8 cellular contexts compared by ENCODE assay signal in the genomic region with DNA sequence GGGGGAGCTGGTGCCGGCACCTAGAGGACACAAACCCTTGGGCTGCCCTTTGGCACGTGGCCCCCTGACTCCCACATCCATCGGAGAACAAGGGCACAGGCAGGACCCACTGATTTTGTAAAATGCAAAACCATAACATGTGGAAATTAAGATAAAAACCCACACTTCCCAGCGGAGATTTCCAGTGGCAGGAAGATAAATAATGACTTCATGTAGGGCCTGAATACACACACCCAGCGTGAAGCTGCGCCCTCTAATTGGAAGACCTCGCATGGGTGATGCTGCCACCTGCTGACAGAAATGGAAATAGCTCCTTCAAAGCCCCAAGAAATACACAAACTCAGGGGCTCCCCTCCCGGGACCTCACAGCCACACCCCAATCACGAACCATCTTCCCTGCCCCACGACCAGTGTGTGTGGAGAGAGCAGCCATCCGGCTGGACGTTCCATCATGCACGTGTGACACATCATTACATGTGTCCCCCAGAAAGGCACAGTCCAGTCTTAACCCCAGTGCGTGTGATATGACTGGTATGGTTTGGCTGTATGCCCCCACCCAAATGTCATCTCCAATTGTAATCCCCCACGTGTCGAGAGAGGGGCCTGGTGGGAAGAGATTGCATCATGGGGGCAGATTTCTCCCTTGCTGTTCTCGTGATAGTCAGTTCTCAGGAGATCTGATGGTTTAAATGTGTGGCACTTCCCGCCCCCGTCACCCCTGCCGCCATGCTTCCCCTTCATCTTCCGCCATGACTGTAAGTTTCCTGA. TPM values are rescaled to one million over a fixed set of nuclear protein-coding genes. Genes with fewer than 3 reads are reported as not detected.
A peak's percentile ranks its signal among the peaks of the same experiment; 100 is the strongest.
DNase-seq lines count a peak whose midpoint lies in the region; ATAC-seq and TF ChIP-seq lines count a peak whose summit lies in the region.

No MANE protein-coding gene starts in this region.

- intact Hi-C loops in stomach (cut with DNase I; ENCODE audit: low total_unique reads) = loop anchor here (5.0 kb wide), 2 partner anchors 52 to 127 kb away; no protein-coding TSS in a partner anchor

- peak overlapping the region in 1 of 2 donors; percentile 23 for H3K4me3 Mint-ChIP-seq in activated T-cell treated with anti-CD3 and anti-CD28 coated beads, Interleukin-2, amount 50 U/mL, for 72 hours
- H3K4me3 Mint-ChIP-seq in neural progenitor cell = no peak overlapping the region

- 0 out of 2 replicates have a peak overlapping the region, but pooled peaks have one; percentile 7 for H3K4me2 ChIP-seq in DOHH2 (ENCODE audit: low read length)
- H3K4me2 ChIP-seq in neural progenitor cell = no peak overlapping the region

- no peak for TF ChIP-seq EP300 in stomach (IDR thresholded peaks at IDR 0.05)

- ATAC-seq in activated T-cell treated with anti-CD3 and anti-CD28 coated beads, Interleukin-2, amount 50 U/mL, for 72 hours (replicated peaks in 1 of 2) = peak; percentile 78 to 83
- no peak for ATAC-seq in GM19455 (IDR thresholded peaks at IDR 0.05; ENCODE audit: unreplicated experiment)

- H2AFZ ChIP-seq in neural progenitor cell (replicated peaks) = no peak overlapping the region

- H3K27me3 Mint-ChIP-seq in activated T-cell treated with anti-CD3 and anti-CD28 coated beads, Interleukin-2, amount 50 U/mL, for 72 hours (ENCODE audit: low read depth) = peaks cover under 1% of the 10 kb centered on the region
- peaks cover 6% of the 10 kb centered on the region for H3K27me3 Mint-ChIP-seq in neural progenitor cell (ENCODE audit: insufficient read depth, low read depth)

- no peaks in the 10 kb centered on the region for H3K36me3 Mint-ChIP-seq in activated T-cell treated with anti-CD3 and anti-CD28 coated beads, Interleukin-2, amount 50 U/mL, for 72 hours (ENCODE audit: insufficient read depth in 2 of 2)
- H3K36me3 Mint-ChIP-seq in neural progenitor cell = no peaks in the 10 kb centered on the region

- no peak overlapping the region for H3K27ac ChIP-seq in DOHH2 (ENCODE audit: low read depth, low read length)
- H3K27ac ChIP-seq in neural progenitor cell = no peak overlapping the region
- no peak overlapping the region for H3K27ac ChIP-seq in stomach

- peaks cover 20% of the 10 kb centered on the region for H3K4me1 Mint-ChIP-seq in activated T-cell treated with anti-CD3 and anti-CD28 coated beads, Interleukin-2, amount 50 U/mL, for 72 hours (ENCODE audit: low read depth)
- peaks cover 36% of the 10 kb centered on the region for H3K4me1 Mint-ChIP-seq in neural progenitor cell

- H4K20me1 ChIP-seq in DOHH2 (ENCODE audit: control insufficient read depth, insufficient read depth, low read depth, low read length) = no peaks in the 10 kb centered on the region
- H4K20me1 ChIP-seq in neural progenitor cell (ENCODE audit: low read depth) = peaks cover 9% of the 10 kb centered on the region

- H3K9me3 ChIP-seq in DOHH2 (ENCODE audit: control insufficient read depth, insufficient read depth, low read length) (no peaks in the 10 kb centered on the region), neural progenitor cell (ENCODE audit: low read depth) (no peaks in the 10 kb centered on the region), stomach (no peaks in the 10 kb centered on the region)

- H3K9me3 Mint-ChIP-seq in activated T-cell treated with anti-CD3 and anti-CD28 coated beads, Interleukin-2, amount 50 U/mL, for 72 hours = no peaks in the 10 kb centered on the region
- no peaks in the 10 kb centered on the region for H3K9me3 Mint-ChIP-seq in neural progenitor cell

- no peaks in the 10 kb centered on the region for H3K9me2 ChIP-seq in DOHH2 (replicated peaks; ENCODE audit: control insufficient read depth, low read length)

- H3K4me3 ChIP-seq in DOHH2 (ENCODE audit: low read length) = no peak overlapping the region
- H3K4me3 ChIP-seq in fibroblast of mammary gland (ENCODE audit: control insufficient read depth, low read depth, low read length) = no peak overlapping the region
- no peak overlapping the region for H3K4me3 ChIP-seq in neural progenitor cell
- no peak overlapping the region for H3K4me3 ChIP-seq in stomach

- no peak for TF ChIP-seq POLR2A in stomach (IDR thresholded peaks at IDR 0.05)

- no peak overlapping the region for H3K27ac Mint-ChIP-seq in activated T-cell treated with anti-CD3 and anti-CD28 coated beads, Interleukin-2, amount 50 U/mL, for 72 hours
- no peak overlapping the region for H3K27ac Mint-ChIP-seq in neural progenitor cell

- H3K79me2 ChIP-seq in DOHH2 (ENCODE audit: control insufficient read depth, low read length) (no peaks in the 10 kb centered on the region), neural progenitor cell (ENCODE audit: low read depth) (no peaks in the 10 kb centered on the region)

- WGBS in stomach, 5 donors = 13 to 20% (median 16%) methylated on average over 18 to 21 of the region's 21 CpGs

- peak; percentile 85 for DNase-seq in HuH-7.5 (ENCODE audit: low spot score)
- DNase-seq in RPMI7951 (ENCODE audit: low read depth) = peak; percentile 66
- peak; percentile 74 to 75 for DNase-seq in activated T-cell treated with anti-CD3 and anti-CD28 coated beads, Interleukin-2, amount 50 U/mL, for 72 hours
- DNase-seq in fibroblast of mammary gland (ENCODE audit: low read depth) = peak; percentile 70
- DNase-seq in neural progenitor cell (ENCODE audit: low spot score) = peak; percentile 90
- DNase-seq in stomach = peak; percentile 79

- H3K4me1 ChIP-seq in DOHH2 (ENCODE audit: control insufficient read depth, low read length) (peaks cover 7% of the 10 kb centered on the region), neural progenitor cell (peaks cover 18% of the 10 kb centered on the region), stomach (peaks cover 11 to 47% (median 26%) of the 10 kb centered on the region in 4 donors)

- 0 out of 2 replicates have a peak, but pooled peaks cover 2% of the 10 kb centered on the region for H3F3A ChIP-seq in DOHH2 (ENCODE audit: control insufficient read depth, insufficient read depth)
- H3F3A ChIP-seq in neural progenitor cell (ENCODE audit: low read depth) = peaks cover 9% of the 10 kb centered on the region

- TF ChIP-seq CTCF in DOHH2 (IDR thresholded peaks at IDR 0.05; ENCODE audit: low read depth, low read length, poor library complexity, severe bottlenecking) = peak; percentile 78
- TF ChIP-seq CTCF in fibroblast of mammary gland (conservative IDR thresholded peaks at IDR 0.05; ENCODE audit: control insufficient read depth, insufficient read depth, low read depth, low read length) = peak; percentile 74
- peak; percentile 84 for TF ChIP-seq CTCF in neural progenitor cell (IDR thresholded peaks at IDR 0.05)
- TF ChIP-seq CTCF in stomach (IDR thresholded peaks at IDR 0.05) = peak in 5 of 7 experiments; percentile 73 to 84 (median 82)

- no peaks in the 10 kb centered on the region for H3K36me3 ChIP-seq in DOHH2 (ENCODE audit: control insufficient read depth, low read length)
- no peaks in the 10 kb centered on the region for H3K36me3 ChIP-seq in neural progenitor cell
- no peaks in the 10 kb centered on the region for H3K36me3 ChIP-seq in stomach

- peaks cover 15% of the 10 kb centered on the region for H3K27me3 ChIP-seq in DOHH2 (ENCODE audit: control insufficient read depth, low read length)
- peaks cover 21% of the 10 kb centered on the region for H3K27me3 ChIP-seq in neural progenitor cell
- H3K27me3 ChIP-seq in stomach = no peaks in the 10 kb centered on the region

- no peak overlapping the region for H3K9ac ChIP-seq in neural progenitor cell

RNA-seq across cellular contexts. Expression of a gene that starts 5.7 kb away (rescaled TPM):
- total RNA-seq in RPMI7951 (2014; rRNA removed; shearing (Covaris generic)) = 9.6 and 10.7 TPM in 2 replicates
- 10 to 100 TPM; 12.5 to 15.5 TPM for total RNA-seq in activated T-cell treated with anti-CD3 and anti-CD28 coated beads, Interleukin-2, amount 50 U/mL, for 72 hours
- total RNA-seq in neural progenitor cell (ENCODE audit: low replicate concordance) (10.6 and 11.5 TPM in 2 replicates), stomach (10 to 100 TPM; 21.6 to 43.3 (median 30.3) TPM)
- polyA plus RNA-seq in stomach = 10 to 100 TPM; 29.7 to 60.0 (median 33.7) TPM

RNA-seq across cellular contexts. Expression of a gene that starts 7.8 kb away (rescaled TPM):
- 4.7 and 6.3 TPM in 2 replicates for total RNA-seq in RPMI7951 (2014; rRNA removed; shearing (Covaris generic))
- total RNA-seq in activated T-cell treated with anti-CD3 and anti-CD28 coated beads, Interleukin-2, amount 50 U/mL, for 72 hours = 1 to 10 TPM; 4.9 to 6.8 TPM
- total RNA-seq in neural progenitor cell (ENCODE audit: low replicate concordance) (1.7 and 25.6 TPM in 2 replicates), stomach (10 to 100 TPM; 14.3 to 57.2 (median 41.1) TPM)
- polyA plus RNA-seq in stomach = 10 to 100 TPM in 2 of 3 donors, 1 to 10 TPM in 1; 2.6 to 18.6 (median 11.3) TPM

RNA-seq across cellular contexts. Expression of a gene that starts 30.8 kb away (rescaled TPM):
- 17.6 and 21.1 TPM in 2 replicates for total RNA-seq in RPMI7951 (2014; rRNA removed; shearing (Covaris generic))
- total RNA-seq in activated T-cell treated with anti-CD3 and anti-CD28 coated beads, Interleukin-2, amount 50 U/mL, for 72 hours = 10 to 100 TPM; 39.9 TPM
- total RNA-seq in neural progenitor cell (ENCODE audit: low replicate concordance) (12.0 and 18.8 TPM in 2 replicates), stomach (10 to 100 TPM in 2 of 5 donors, 1 to 10 TPM in 2, under 1 TPM in 1; 0.89 to 55.4 (median 3.5) TPM)
- polyA plus RNA-seq in stomach = 10 to 100 TPM; 12.5 to 22.2 (median 13.0) TPM

RNA-seq across cellular contexts. Expression of a gene that starts 33.2 kb away (rescaled TPM):
- total RNA-seq in RPMI7951 (2014; rRNA removed; shearing (Covaris generic)) = not detected in 2 replicates
- total RNA-seq in activated T-cell treated with anti-CD3 and anti-CD28 coated beads, Interleukin-2, amount 50 U/mL, for 72 hours = 1 to 10 TPM in 1 of 2 donors, under 1 TPM in 1; 0.65 to 1.3 TPM
- total RNA-seq in neural progenitor cell (ENCODE audit: low replicate concordance) = 0.31 TPM in 1 of 2 replicates, not detected in the other
- total RNA-seq in stomach = 1 to 10 TPM in 1 of 5 donors, under 1 TPM in 1, not detected in 3; 0.43 to 9.8 TPM
- 1 to 10 TPM in 1 of 3 donors, under 1 TPM in 1, not detected in 1; 0.25 to 2.4 TPM for polyA plus RNA-seq in stomach
